In the genomic region with DNA sequence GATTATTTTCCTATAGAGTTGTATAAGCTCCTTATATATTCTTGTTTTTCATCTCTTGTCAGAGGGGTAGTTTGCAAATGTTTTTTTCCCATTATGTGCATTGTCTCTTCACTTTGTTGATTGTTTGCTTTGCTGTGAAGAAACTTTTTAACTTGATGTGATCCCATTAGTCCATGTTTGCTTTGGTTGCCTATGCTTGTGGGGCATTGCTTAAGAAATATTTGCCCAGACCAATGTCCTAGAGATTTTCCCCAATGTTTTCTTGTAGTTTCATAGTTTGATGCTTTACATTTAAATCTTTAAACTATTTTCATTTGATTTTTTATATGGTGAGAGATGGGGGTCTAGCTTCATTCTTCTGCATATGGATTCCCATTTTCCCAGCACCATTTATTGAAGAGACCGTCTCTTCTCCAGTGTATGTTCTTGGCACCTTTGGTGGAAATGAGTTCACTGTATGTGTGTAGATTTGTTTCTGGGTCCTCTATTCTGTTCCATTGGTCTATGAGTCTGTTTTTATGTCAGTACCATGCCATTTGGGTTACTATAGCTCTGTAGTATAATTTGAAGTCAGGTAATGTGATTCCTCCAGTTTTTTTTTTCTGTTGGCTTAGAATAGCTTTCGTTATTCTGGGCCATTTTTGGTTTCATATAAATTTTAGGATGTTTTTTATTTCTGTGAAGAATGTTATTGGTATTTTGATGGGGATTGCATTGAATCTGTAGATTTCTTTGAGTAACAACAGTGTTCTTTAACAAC, we compare ENCODE assay signal across 7 cellular contexts.
"Had no signal": no experiment of that assay in that cellular context is flagged by ENCODE, and none has a peak within 500 bp of the region (broad histone marks: within the 10 kb centered on the region; RNA-seq: fewer than 3 reads in every experiment).

No MANE protein-coding gene starts in this region.

- ATAC-seq: GM23338 had no signal

- H2AFZ ChIP-seq: GM23338 had no signal

- H3K4me3 ChIP-seq: GM23338 had no signal

- DNase-seq: H9, HCEC 1CT, KBM-7 had no signal

- FAIRE-seq: H1, H54, HTR-8/SVneo had no signal

- H3K4me2 ChIP-seq: GM23338 had no signal
